Comparison of ENCODE assay signal across 10 cellular contexts in the genomic region with DNA sequence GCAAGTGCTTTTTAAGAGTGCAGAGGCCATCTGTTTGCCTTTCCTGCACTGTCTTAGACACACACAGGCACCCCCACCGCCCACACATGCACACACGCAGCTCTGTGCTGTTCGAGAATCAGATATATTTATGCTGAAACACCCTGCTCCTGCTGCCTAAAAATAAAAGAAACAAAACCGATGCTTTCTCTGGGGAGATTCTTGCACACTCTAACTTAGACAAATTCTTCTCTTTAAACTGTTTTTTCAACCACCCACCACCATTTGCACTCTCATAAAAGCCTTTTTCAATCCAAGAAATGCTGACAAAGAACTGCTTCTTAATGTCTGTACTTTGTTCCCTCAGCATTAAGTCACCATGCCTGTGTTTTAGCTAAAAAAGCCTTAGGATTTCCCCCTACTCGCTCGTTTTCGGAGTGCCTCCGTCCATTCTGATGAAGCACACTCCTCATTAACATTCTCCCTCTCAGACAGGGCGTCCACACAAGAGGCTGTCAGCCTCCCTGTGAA. TPM values are rescaled to one million over a fixed set of nuclear protein-coding genes. Genes with fewer than 3 reads are reported as not detected.
DNase-seq lines count a peak whose midpoint lies in the region; ATAC-seq and TF ChIP-seq lines count a peak whose summit lies in the region.
"Had no signal": no experiment of that assay in that cellular context is flagged by ENCODE, and none has a peak within 500 bp of the region (broad histone marks: within the 10 kb centered on the region; RNA-seq: fewer than 3 reads in every experiment).

No MANE protein-coding gene starts in this region.

- H3K9me3 ChIP-seq in hepatocyte (ENCODE audit: low read depth) (no peaks in the 10 kb centered on the region), T-helper 17 cell (ENCODE audit: control insufficient read depth, low read length, poor library complexity, severe bottlenecking) (no peaks in the 10 kb centered on the region)

- no peaks in the 10 kb centered on the region for H4K20me1 ChIP-seq in hepatocyte (ENCODE audit: insufficient read depth, poor library complexity, severe bottlenecking)

- no peaks in the 10 kb centered on the region for H3K27me3 ChIP-seq in hepatocyte

- no peaks in the 10 kb centered on the region for H3K9me3 Mint-ChIP-seq in activated T-cell treated with anti-CD3 and anti-CD28 coated beads, Interleukin-2, amount 50 U/mL, for 4 hours
- H3K9me3 Mint-ChIP-seq: activated naive CD8-positive, alpha-beta T cell treated with anti-CD3 and anti-CD28 coated beads, Interleukin-2, amount 10 ng/mL, durations not matched to agents 7 days and 5 days; immature natural killer cell had no signal

- H3K79me2 ChIP-seq in hepatocyte, result no peaks in the 10 kb centered on the region

- H3K4me3 ChIP-seq in hepatocyte, result no peak overlapping the region

- H3K9me2 ChIP-seq in hepatocyte (replicated peaks; ENCODE audit: insufficient read depth), result no peaks in the 10 kb centered on the region

- no peak overlapping the region for H3K27ac Mint-ChIP-seq in T-helper 17 cell
- H3K27ac Mint-ChIP-seq: activated naive CD8-positive, alpha-beta T cell treated with anti-CD3 and anti-CD28 coated beads, Interleukin-2, amount 10 ng/mL, durations not matched to agents 7 days and 5 days; immature natural killer cell had no signal

- H3K27ac ChIP-seq in hepatocyte, result peak overlapping the region; percentile 69

- no peak overlapping the region for H3K4me3 Mint-ChIP-seq in T-helper 17 cell
- H3K4me3 Mint-ChIP-seq in activated T-cell treated with anti-CD3 and anti-CD28 coated beads, Interleukin-2, amount 50 U/mL, for 4 hours, result no peak overlapping the region
- H3K4me3 Mint-ChIP-seq: activated naive CD8-positive, alpha-beta T cell treated with anti-CD3 and anti-CD28 coated beads, Interleukin-2, amount 10 ng/mL, durations not matched to agents 7 days and 5 days; immature natural killer cell had no signal

- ATAC-seq in GM19023 (IDR thresholded peaks at IDR 0.05; ENCODE audit: unreplicated experiment) (peak; percentile 78), HG03521 (IDR thresholded peaks at IDR 0.05; ENCODE audit: unreplicated experiment) (peak; percentile 54), GM18520 (IDR thresholded peaks at IDR 0.05; ENCODE audit: unreplicated experiment) (no peak), T-helper 17 cell (no peak)
- no peak for ATAC-seq in activated T-cell treated with anti-CD3 and anti-CD28 coated beads, Interleukin-2, amount 50 U/mL, for 4 hours

- peaks cover 5% of the 10 kb centered on the region for H3K36me3 Mint-ChIP-seq in T-helper 17 cell (ENCODE audit: low read depth)
- H3K36me3 Mint-ChIP-seq in activated T-cell treated with anti-CD3 and anti-CD28 coated beads, Interleukin-2, amount 50 U/mL, for 4 hours (ENCODE audit: insufficient read depth), result no peaks in the 10 kb centered on the region
- H3K36me3 Mint-ChIP-seq: activated naive CD8-positive, alpha-beta T cell treated with anti-CD3 and anti-CD28 coated beads, Interleukin-2, amount 10 ng/mL, durations not matched to agents 7 days and 5 days; immature natural killer cell had no signal

- TF ChIP-seq CTCF in hepatocyte (IDR thresholded peaks at IDR 0.05; ENCODE audit: poor library complexity), result no peak

- peaks cover 9% of the 10 kb centered on the region for H3K27me3 Mint-ChIP-seq in T-helper 17 cell
- H3K27me3 Mint-ChIP-seq in activated T-cell treated with anti-CD3 and anti-CD28 coated beads, Interleukin-2, amount 50 U/mL, for 4 hours (ENCODE audit: low read depth), result no peaks in the 10 kb centered on the region

- no peaks in the 10 kb centered on the region for H3K36me3 ChIP-seq in hepatocyte (replicated peaks; ENCODE audit: insufficient read depth, low read depth)

- DNase-seq in Ammon's horn (ENCODE audit: low spot score) (peak; percentile 72), hepatocyte (ENCODE audit: low spot score) (peak; percentile 32), A172 (ENCODE audit: low spot score) (no peak), T-helper 17 cell (no peak)
- no peak for DNase-seq in activated T-cell treated with anti-CD3 and anti-CD28 coated beads, Interleukin-2, amount 50 U/mL, for 4 hours
- DNase-seq: activated naive CD8-positive, alpha-beta T cell treated with anti-CD3 and anti-CD28 coated beads, Interleukin-2, amount 10 ng/mL, durations not matched to agents 7 days and 5 days; immature natural killer cell had no signal

- 50% methylated on average over 9 of the region's 9 CpGs for WGBS in hepatocyte (ENCODE audit: low lambda C conversion rate, missing lambda C conversion rate)

- H3K4me2 ChIP-seq in hepatocyte, result peak overlapping the region; percentile 58

- peak overlapping the region; percentile 60 for H2AFZ ChIP-seq in hepatocyte

- peaks cover 16% of the 10 kb centered on the region for H3K4me1 ChIP-seq in hepatocyte (ENCODE audit: insufficient read depth)

- peaks cover 10% of the 10 kb centered on the region for H3K4me1 Mint-ChIP-seq in T-helper 17 cell
- peaks cover 4% of the 10 kb centered on the region for H3K4me1 Mint-ChIP-seq in activated T-cell treated with anti-CD3 and anti-CD28 coated beads, Interleukin-2, amount 50 U/mL, for 4 hours (ENCODE audit: low read depth)
- H3K4me1 Mint-ChIP-seq: activated naive CD8-positive, alpha-beta T cell treated with anti-CD3 and anti-CD28 coated beads, Interleukin-2, amount 10 ng/mL, durations not matched to agents 7 days and 5 days; immature natural killer cell had no signal

RNA-seq across cellular contexts. Expression of gene SLC12A8, which starts 26.2 kb away (rescaled TPM):
- total RNA-seq in hepatocyte (20.0 and 21.5 TPM in 2 replicates), T-helper 17 cell (under 1 TPM in 1 of 2 donors, not detected in 1; 0.40 TPM)
- 18.9 and 19.3 TPM in 2 replicates for polyA plus RNA-seq in hepatocyte
- 10.7 and 24.9 TPM in 2 replicates for total RNA-seq in A172 (2014; rRNA removed; shearing (Covaris generic))
- total RNA-seq in activated T-cell treated with anti-CD3 and anti-CD28 coated beads, Interleukin-2, amount 50 U/mL, for 4 hours, result 1 to 10 TPM in 1 of 3 donors, under 1 TPM in 2; 0.35 to 1.7 (median 0.63) TPM

Comparison
In these comparisons a context has a peak if more than half of its experiments do, and no peak if none do; other contexts are left out.
1. DNase-seq: peak in Ammon's horn (single experiment) and hepatocyte (single experiment); none in A172 (single experiment), T-helper 17 cell (0 of 3) and activated T-cell treated with anti-CD3 and anti-CD28 coated beads, Interleukin-2, amount 50 U/mL, for 4 hours (single experiment).
2. ATAC-seq: peak in GM19023 (single experiment) and HG03521 (single experiment); none in GM18520 (single experiment), T-helper 17 cell (single experiment) and activated T-cell treated with anti-CD3 and anti-CD28 coated beads, Interleukin-2, amount 50 U/mL, for 4 hours (0 of 2).